In genomic region chr15:26095710-26096330, GRCh38 we compare ENCODE assay signal across 12 cellular contexts.
A peak's percentile ranks its signal among the peaks of the same experiment; 100 is the strongest.
DNase-seq lines count a peak whose midpoint lies in the region; ATAC-seq and TF ChIP-seq lines count a peak whose summit lies in the region.
"Had no signal": no experiment of that assay in that cellular context is flagged by ENCODE, and none has a peak within 500 bp of the region (broad histone marks: within the 10 kb centered on the region; RNA-seq: fewer than 3 reads in every experiment).

No MANE protein-coding gene starts in this region.

- no peak overlapping the region for H3K9ac ChIP-seq in OCI-LY1 (ENCODE audit: low read length)

- peaks cover 29% of the 10 kb centered on the region for H3K27me3 Mint-ChIP-seq in progenitor cell of endocrine pancreas

- no peaks in the 10 kb centered on the region for H3K9me3 Mint-ChIP-seq in progenitor cell of endocrine pancreas (ENCODE audit: low read depth)
- H3K9me3 Mint-ChIP-seq: stimulated activated effector memory CD8-positive, alpha-beta T cell treated with anti-CD3 and anti-CD28 coated beads, Interleukin-12 subunit alpha, Interleukin-12 subunit beta, amount 100 ng/mL, for 72 hours had no signal

- no peaks in the 10 kb centered on the region for H3K36me3 ChIP-seq in OCI-LY1 (ENCODE audit: insufficient read depth, low read length)

- ATAC-seq in HG02759 (IDR thresholded peaks at IDR 0.05; ENCODE audit: unreplicated experiment) = no peak
- ATAC-seq: stimulated activated effector memory CD8-positive, alpha-beta T cell treated with anti-CD3 and anti-CD28 coated beads, Interleukin-12 subunit alpha, Interleukin-12 subunit beta, amount 100 ng/mL, for 72 hours had no signal

- peak; percentile 23; the same call in 1 of the 2 replicates for TF ChIP-seq CTCF in OCI-LY1 (IDR thresholded peaks at IDR 0.05; ENCODE audit: low read length)
- TF ChIP-seq CTCF in fibroblast of mammary gland (conservative IDR thresholded peaks at IDR 0.05; ENCODE audit: control insufficient read depth, insufficient read depth, low read depth, low read length) = peak; percentile 43
- peak; percentile 57 for TF ChIP-seq CTCF in progenitor cell of endocrine pancreas (IDR thresholded peaks at IDR 0.05; ENCODE audit: unreplicated experiment)

- H3K4me1 Mint-ChIP-seq in progenitor cell of endocrine pancreas (ENCODE audit: low read depth) = peaks cover 13% of the 10 kb centered on the region
- H3K4me1 Mint-ChIP-seq: stimulated activated effector memory CD8-positive, alpha-beta T cell treated with anti-CD3 and anti-CD28 coated beads, Interleukin-12 subunit alpha, Interleukin-12 subunit beta, amount 100 ng/mL, for 72 hours had no signal

- no peaks in the 10 kb centered on the region for H3K27me3 ChIP-seq in OCI-LY1 (ENCODE audit: insufficient read depth, low read length)

- H3K79me2 ChIP-seq in OCI-LY1 (ENCODE audit: insufficient read depth, low read length) = no peaks in the 10 kb centered on the region

- H4K20me1 ChIP-seq in OCI-LY1 (ENCODE audit: insufficient read depth, low read length) = no peaks in the 10 kb centered on the region

- DNase-seq in Daoy (ENCODE audit: low read depth) = peak; percentile 28
- peak; percentile 23 for DNase-seq in fibroblast of mammary gland (ENCODE audit: low read depth)
- no peak for DNase-seq in progenitor cell of endocrine pancreas (ENCODE audit: low spot score, unreplicated experiment)
- no peak for DNase-seq in activated CD8-positive, alpha-beta memory T cell treated with anti-CD3 and anti-CD28 coated beads, Interleukin-2, amount 50 U/mL, for 48 hours
- no peak for DNase-seq in stimulated activated CD4-positive, alpha-beta T cell treated with anti-CD3 and anti-CD28 coated beads, Interleukin-1b, Interleukin-23, amount 100 ng/mL, for 48 hours
- DNase-seq in stimulated activated naive CD4-positive, alpha-beta T cell treated with Interleukin-2 at 50 U/mL for 16 hours (lab: John Stamatoyannopoulos, UW) = no peak
- DNase-seq: NCI-H1092; PC-9; stimulated activated CD4-positive, alpha-beta T cell treated with anti-CD3 and anti-CD28 coated beads, Interleukin-4, amount 100 ng/mL, for 24 hours had no signal

- no peaks in the 10 kb centered on the region for H3F3A ChIP-seq in OCI-LY1 (ENCODE audit: insufficient read depth, low read length)

- no peaks in the 10 kb centered on the region for H3K4me1 ChIP-seq in OCI-LY1 (ENCODE audit: insufficient read depth, low read length, severe bottlenecking)

- H3K4me3 ChIP-seq in OCI-LY1 (ENCODE audit: low read depth, low read length, poor library complexity, severe bottlenecking) = no peak overlapping the region
- no peak overlapping the region for H3K4me3 ChIP-seq in fibroblast of mammary gland (ENCODE audit: control insufficient read depth, low read depth, low read length)
- H3K4me3 ChIP-seq: PC-9 had no signal

- no peak overlapping the region for H3K4me2 ChIP-seq in OCI-LY1 (ENCODE audit: low read length)
- H3K4me2 ChIP-seq: PC-9 had no signal

- peak overlapping the region; percentile 38 for H3K4me3 Mint-ChIP-seq in progenitor cell of endocrine pancreas (ENCODE audit: low read depth)
- H3K4me3 Mint-ChIP-seq: stimulated activated effector memory CD8-positive, alpha-beta T cell treated with anti-CD3 and anti-CD28 coated beads, Interleukin-12 subunit alpha, Interleukin-12 subunit beta, amount 100 ng/mL, for 72 hours had no signal

- H3K9me2 ChIP-seq in OCI-LY1 (ENCODE audit: low read depth, low read length) = no peaks in the 10 kb centered on the region

- no peak overlapping the region for H2AFZ ChIP-seq in OCI-LY1 (ENCODE audit: low read length)
- H2AFZ ChIP-seq: PC-9 had no signal

- H3K27ac Mint-ChIP-seq in progenitor cell of endocrine pancreas = no peak overlapping the region
- H3K27ac Mint-ChIP-seq: stimulated activated effector memory CD8-positive, alpha-beta T cell treated with anti-CD3 and anti-CD28 coated beads, Interleukin-12 subunit alpha, Interleukin-12 subunit beta, amount 100 ng/mL, for 72 hours had no signal

- no peaks in the 10 kb centered on the region for H3K9me3 ChIP-seq in OCI-LY1 (ENCODE audit: low read length)

- H3K36me3 Mint-ChIP-seq in progenitor cell of endocrine pancreas (ENCODE audit: insufficient read depth) = no peaks in the 10 kb centered on the region
- H3K36me3 Mint-ChIP-seq: stimulated activated effector memory CD8-positive, alpha-beta T cell treated with anti-CD3 and anti-CD28 coated beads, Interleukin-12 subunit alpha, Interleukin-12 subunit beta, amount 100 ng/mL, for 72 hours had no signal

- no peak overlapping the region for H3K27ac ChIP-seq in OCI-LY1 (ENCODE audit: low read depth, low read length, poor library complexity, severe bottlenecking)
- H3K27ac ChIP-seq: PC-9 had no signal

Comparison
In these comparisons a context has a peak if more than half of its experiments do, and no peak if none do; other contexts are left out.
1. DNase-seq: peak in Daoy (single experiment) and fibroblast of mammary gland (single experiment); none in progenitor cell of endocrine pancreas (single experiment), activated CD8-positive, alpha-beta memory T cell treated with anti-CD3 and anti-CD28 coated beads, Interleukin-2, amount 50 U/mL, for 48 hours (single experiment), stimulated activated CD4-positive, alpha-beta T cell treated with anti-CD3 and anti-CD28 coated beads, Interleukin-1b, Interleukin-23, amount 100 ng/mL, for 48 hours (single experiment) and stimulated activated naive CD4-positive, alpha-beta T cell treated with Interleukin-2 at 50 U/mL for 16 hours (single experiment).
2. Peak in every context shown above with its lines, with median percentiles within 50 percentile points of each other: CTCF ChIP-seq.